Comparison of ENCODE assay signal across 1 cellular context in the genomic region with DNA sequence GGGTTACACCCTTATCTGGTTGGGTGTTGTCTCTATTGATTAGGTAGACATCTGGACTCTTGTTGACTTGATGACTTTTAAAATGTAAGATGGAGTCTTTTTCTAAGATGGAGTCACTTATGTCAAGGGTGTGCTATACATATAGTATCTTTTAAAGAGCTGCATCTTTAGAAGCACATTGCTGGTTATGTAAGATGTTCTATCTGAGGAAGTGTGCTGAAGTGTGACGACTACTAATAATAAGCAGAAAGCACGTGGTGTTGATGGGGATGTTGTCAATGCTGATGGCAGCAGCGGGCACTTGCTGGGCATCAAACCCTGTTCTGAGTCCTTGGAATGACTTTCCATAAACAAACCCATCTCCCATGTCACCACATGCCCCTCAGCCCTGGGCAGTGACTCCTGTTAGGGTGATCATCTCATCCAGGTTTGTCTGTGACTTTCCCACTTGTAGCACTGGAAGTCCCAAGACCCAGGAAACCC.
TF ChIP-seq lines count a peak whose summit lies in the region.

No MANE protein-coding gene starts in this region.

TF ChIP-seq in HCT116, 20 proteins besides CTCF, POLR2A, EP300 and RAD21 (continued from another document):
- TF ChIP-seq, protein P1, sequence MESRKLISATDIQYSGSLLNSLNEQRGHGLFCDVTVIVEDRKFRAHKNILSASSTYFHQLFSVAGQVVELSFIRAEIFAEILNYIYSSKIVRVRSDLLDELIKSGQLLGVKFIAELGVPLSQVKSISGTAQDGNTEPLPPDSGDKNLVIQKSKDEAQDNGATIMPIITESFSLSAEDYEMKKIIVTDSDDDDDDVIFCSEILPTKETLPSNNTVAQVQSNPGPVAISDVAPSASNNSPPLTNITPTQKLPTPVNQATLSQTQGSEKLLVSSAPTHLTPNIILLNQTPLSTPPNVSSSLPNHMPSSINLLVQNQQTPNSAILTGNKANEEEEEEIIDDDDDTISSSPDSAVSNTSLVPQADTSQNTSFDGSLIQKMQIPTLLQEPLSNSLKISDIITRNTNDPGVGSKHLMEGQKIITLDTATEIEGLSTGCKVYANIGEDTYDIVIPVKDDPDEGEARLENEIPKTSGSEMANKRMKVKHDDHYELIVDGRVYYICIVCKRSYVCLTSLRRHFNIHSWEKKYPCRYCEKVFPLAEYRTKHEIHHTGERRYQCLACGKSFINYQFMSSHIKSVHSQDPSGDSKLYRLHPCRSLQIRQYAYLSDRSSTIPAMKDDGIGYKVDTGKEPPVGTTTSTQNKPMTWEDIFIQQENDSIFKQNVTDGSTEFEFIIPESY (IDR thresholded peaks at IDR 0.05; ENCODE audit: extremely low read depth, insufficient replicate concordance, low read length), result no peak
- TF ChIP-seq TCF7L2 (IDR thresholded peaks at IDR 0.05; ENCODE audit: borderline replicate concordance, extremely low read depth, insufficient read depth, insufficient read length), result no peak
- TF ChIP-seq EGR1 (IDR thresholded peaks at IDR 0.05; ENCODE audit: low read depth), result no peak
- TF ChIP-seq SIN3A (IDR thresholded peaks at IDR 0.05; ENCODE audit: low read depth), result no peak
